ENCODE assay signal across 1 cellular context in the genomic region with DNA sequence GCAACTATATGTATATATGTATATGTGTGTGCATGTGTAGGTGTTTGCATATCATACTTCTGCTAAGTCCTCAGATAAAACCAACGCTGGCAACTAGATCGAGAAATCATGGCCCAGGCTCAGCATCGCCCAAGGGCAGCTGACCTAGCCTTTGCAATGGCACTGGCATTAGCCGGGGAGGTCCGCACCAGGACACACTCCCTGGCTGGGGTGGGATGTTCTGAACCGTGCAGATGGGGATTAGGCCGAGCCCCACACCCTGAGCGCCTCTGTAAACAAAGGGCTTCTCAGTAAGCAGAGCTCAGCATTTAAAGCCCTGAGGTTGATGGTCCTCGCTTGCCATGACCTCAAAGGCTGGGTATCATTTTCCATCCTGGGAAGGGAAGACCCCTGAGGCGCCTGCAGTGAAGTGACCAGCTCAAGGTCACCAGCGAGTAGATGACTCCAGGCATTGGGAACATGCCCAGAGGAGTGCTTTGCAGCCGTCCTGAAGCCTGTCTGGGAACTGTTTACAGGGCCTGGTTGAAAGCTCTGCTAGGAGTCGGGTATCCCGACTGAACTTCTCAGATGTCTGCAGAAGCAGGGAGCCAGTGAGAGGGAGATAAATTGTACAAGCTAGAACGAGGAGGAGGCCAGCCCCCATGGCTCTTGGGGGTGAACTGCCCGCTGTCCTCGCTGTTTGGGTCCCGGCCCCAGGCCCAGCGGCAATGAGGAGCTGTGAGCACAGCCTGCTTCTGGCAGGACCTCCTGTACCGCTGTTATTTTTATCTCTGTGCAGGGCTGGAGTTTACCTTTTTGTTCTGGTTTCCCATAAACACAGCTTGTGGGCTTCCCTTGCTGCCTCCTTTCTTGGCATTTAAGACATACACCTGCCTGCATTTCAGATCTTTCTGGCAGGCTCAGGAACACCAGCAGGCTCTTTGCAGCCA.
TF ChIP-seq lines count a peak whose summit lies in the region.

No MANE protein-coding gene starts in this region.

TF ChIP-seq in HepG2, 621 proteins besides CTCF, POLR2A, EP300 and RAD21:
- TF ChIP-seq ZNF432 (CRISPR knock-in tag; IDR thresholded peaks at IDR 0.05; ENCODE audit: borderline replicate concordance) (no peak), RARA (CRISPR knock-in tag; IDR thresholded peaks at IDR 0.05) (no peak), ZSCAN12 (CRISPR knock-in tag; IDR thresholded peaks at IDR 0.05) (no peak), YY1 (IDR thresholded peaks at IDR 0.05; ENCODE audit: insufficient read depth, insufficient replicate concordance, low read depth, low read length) (no peak), EEA1 (CRISPR knock-in tag; IDR thresholded peaks at IDR 0.05; ENCODE audit: borderline replicate concordance) (no peak), STAT5B (CRISPR knock-in tag; IDR thresholded peaks at IDR 0.05) (no peak), ZNF331 (CRISPR knock-in tag; IDR thresholded peaks at IDR 0.05) (no peak), PLRG1 (conservative IDR thresholded peaks at IDR 0.05) (no peak), ZNF720 (CRISPR knock-in tag; IDR thresholded peaks at IDR 0.05) (no peak), PCBP2 (optimal IDR thresholded peaks at IDR 0.05; ENCODE audit: low read depth, low read length, poor library complexity, severe bottlenecking) (no peak), ZNF790 (CRISPR knock-in tag; IDR thresholded peaks at IDR 0.05; ENCODE audit: borderline replicate concordance) (no peak), CREBL2 (CRISPR knock-in tag; IDR thresholded peaks at IDR 0.05; ENCODE audit: borderline replicate concordance) (no peak), ZBTB7B (CRISPR knock-in tag; IDR thresholded peaks at IDR 0.05) (no peak), KDM5A (IDR thresholded peaks at IDR 0.05; ENCODE audit: borderline replicate concordance, low read length) (no peak), CENPX (CRISPR knock-in tag; IDR thresholded peaks at IDR 0.05) (no peak), RXRA (CRISPR knock-in tag; IDR thresholded peaks at IDR 0.05) (no peak)
- TF ChIP-seq, protein P1, sequence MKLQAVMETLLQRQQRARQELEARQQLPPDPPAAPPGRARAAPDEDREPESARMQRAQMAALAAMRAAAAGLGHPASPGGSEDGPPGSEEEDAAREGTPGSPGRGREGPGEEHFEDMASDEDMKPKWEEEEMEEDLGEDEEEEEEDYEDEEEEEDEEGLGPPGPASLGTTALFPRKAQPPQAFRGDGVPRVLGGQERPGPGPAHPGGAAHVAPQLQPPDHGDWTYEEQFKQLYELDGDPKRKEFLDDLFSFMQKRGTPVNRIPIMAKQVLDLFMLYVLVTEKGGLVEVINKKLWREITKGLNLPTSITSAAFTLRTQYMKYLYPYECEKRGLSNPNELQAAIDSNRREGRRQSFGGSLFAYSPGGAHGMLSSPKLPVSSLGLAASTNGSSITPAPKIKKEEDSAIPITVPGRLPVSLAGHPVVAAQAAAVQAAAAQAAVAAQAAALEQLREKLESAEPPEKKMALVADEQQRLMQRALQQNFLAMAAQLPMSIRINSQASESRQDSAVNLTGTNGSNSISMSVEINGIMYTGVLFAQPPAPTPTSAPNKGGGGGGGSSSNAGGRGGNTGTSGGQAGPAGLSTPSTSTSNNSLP (IDR thresholded peaks at IDR 0.05; ENCODE audit: low read depth, low read length) = no peak
